Comparison of ENCODE assay signal across 7 cellular contexts in genomic region chr2:111897924-111898702, GRCh38. TPM values are rescaled to one million over a fixed set of nuclear protein-coding genes. Genes with fewer than 3 reads are reported as not detected.
DNase-seq lines count a peak whose midpoint lies in the region; ATAC-seq and TF ChIP-seq lines count a peak whose summit lies in the region.

MERTK (plus strand) TSS chr2:111898607; CDS start chr2:111898736, 129 bp downstream.

- H3K4me1 ChIP-seq in esophagus (ENCODE audit: control insufficient read depth in 2 of 2, insufficient read depth in 2 of 2, low read length in 1 of 2) (peaks cover 0 to 10% of the 10 kb centered on the region in 2 donors), mucosa of rectum (ENCODE audit: control insufficient read depth in 2 of 2, insufficient read depth in 2 of 2, low read length in 2 of 2) (peaks cover 6 to 7% of the 10 kb centered on the region in 2 donors)

- DNase-seq in GM13976 (ENCODE audit: low spot score): peak; percentile 83
- DNase-seq in NOMO-1 treated with dmso at 0.1 percent for 144 hours (lab: John Stamatoyannopoulos, UW; ENCODE audit: unreplicated experiment): peak; percentile 69
- peak; percentile 62 for DNase-seq in activated T-cell treated with anti-CD3 and anti-CD28 coated beads for 48 hours (ENCODE audit: low read depth)
- DNase-seq in stimulated activated naive CD8-positive, alpha-beta T cell treated with anti-CD3 and anti-CD28 coated beads, Interleukin-15, amount 100 ng/mL, for 72 hours: peak; percentile 65

- no peaks in the 10 kb centered on the region for H3K9me3 ChIP-seq in esophagus (ENCODE audit: control insufficient read depth in 2 of 2, insufficient read depth in 1 of 2, low read depth in 1 of 2, low read length in 1 of 2)
- no peaks in the 10 kb centered on the region for H3K9me3 ChIP-seq in mucosa of rectum (ENCODE audit: control insufficient read depth in 2 of 2, low read length in 2 of 2)

- WGBS in esophagus, 2 donors: 0 to 1% methylated on average over 34 to 71 of the region's 71 CpGs

- peaks cover 53% of the 10 kb centered on the region for H3K27me3 Mint-ChIP-seq in stimulated activated naive CD8-positive, alpha-beta T cell treated with anti-CD3 and anti-CD28 coated beads, Interleukin-15, amount 100 ng/mL, for 72 hours

- H3K9ac ChIP-seq in mucosa of rectum (ENCODE audit: low read depth in 1 of 2, low read length in 2 of 2): peak within 1 kb of the TSS; percentile 60 to 77

- H3K36me3 ChIP-seq in esophagus (ENCODE audit: control insufficient read depth in 2 of 2, insufficient read depth in 2 of 2, low read length in 1 of 2) (no peaks in the 10 kb centered on the region), mucosa of rectum (ENCODE audit: control insufficient read depth in 2 of 2, insufficient read depth in 2 of 2, low read length in 2 of 2) (no peaks in the 10 kb centered on the region)

- peaks cover 27% of the 10 kb centered on the region for H3K4me1 Mint-ChIP-seq in stimulated activated naive CD8-positive, alpha-beta T cell treated with anti-CD3 and anti-CD28 coated beads, Interleukin-15, amount 100 ng/mL, for 72 hours

- H3K4me3 Mint-ChIP-seq in stimulated activated naive CD8-positive, alpha-beta T cell treated with anti-CD3 and anti-CD28 coated beads, Interleukin-15, amount 100 ng/mL, for 72 hours: peak within 1 kb of the TSS; percentile 78 to 83

- H3K27ac Mint-ChIP-seq in stimulated activated naive CD8-positive, alpha-beta T cell treated with anti-CD3 and anti-CD28 coated beads, Interleukin-15, amount 100 ng/mL, for 72 hours: no peak within 1 kb of the TSS

- in situ Hi-C loops in GM13976 (cut with MboI; ENCODE audit: low sequenced_read_pairs, unreplicated experiment): no loop called here

- TF ChIP-seq CTCF in GM13976 (IDR thresholded peaks at IDR 0.05; ENCODE audit: borderline replicate concordance, control extremely low read depth, extremely low read depth, insufficient read depth, missing control alignments): peak; percentile 66

- no peaks in the 10 kb centered on the region for H3K9me3 Mint-ChIP-seq in stimulated activated naive CD8-positive, alpha-beta T cell treated with anti-CD3 and anti-CD28 coated beads, Interleukin-15, amount 100 ng/mL, for 72 hours

- ATAC-seq in HG03159 (IDR thresholded peaks at IDR 0.05; ENCODE audit: unreplicated experiment): peak; percentile 53
- peak; percentile 92 for ATAC-seq in stimulated activated naive CD8-positive, alpha-beta T cell treated with anti-CD3 and anti-CD28 coated beads, Interleukin-15, amount 100 ng/mL, for 72 hours

- H3K4me3 ChIP-seq in esophagus (ENCODE audit: low read depth in 1 of 2, low read length in 2 of 2) (peak within 1 kb of the TSS; percentile 61 to 75), mucosa of rectum (ENCODE audit: low read length in 2 of 2) (peak within 1 kb of the TSS; percentile 78 to 82)

- H3K27me3 ChIP-seq in esophagus (ENCODE audit: control insufficient read depth in 1 of 2, insufficient read depth in 2 of 2, low read length in 2 of 2) (no peaks in the 10 kb centered on the region), mucosa of rectum (ENCODE audit: control insufficient read depth in 2 of 2, insufficient read depth in 2 of 2, low read length in 2 of 2) (no peaks in the 10 kb centered on the region)

- peak within 1 kb of the TSS; percentile 51 to 83 for H3K27ac ChIP-seq in esophagus (ENCODE audit: low read depth in 2 of 2, low read length in 1 of 2)
- peak within 1 kb of the TSS; percentile 70 to 74 for H3K27ac ChIP-seq in mucosa of rectum (ENCODE audit: low read depth in 2 of 2, low read length in 2 of 2)

RNA-seq across cellular contexts. Expression of gene MERTK, which starts in this region (rescaled TPM):
- polyA plus RNA-seq in esophagus: 1 to 10 TPM; 2.5 to 2.9 TPM

Comparison
In these comparisons a context has a peak if more than half of its experiments do, and no peak if none do; other contexts are left out.
1. Peak in every context shown above with its lines: DNase-seq, ATAC-seq, H3K4me3 ChIP-seq and H3K27ac ChIP-seq.